ENCODE assay signal across 9 cellular contexts in the genomic region with DNA sequence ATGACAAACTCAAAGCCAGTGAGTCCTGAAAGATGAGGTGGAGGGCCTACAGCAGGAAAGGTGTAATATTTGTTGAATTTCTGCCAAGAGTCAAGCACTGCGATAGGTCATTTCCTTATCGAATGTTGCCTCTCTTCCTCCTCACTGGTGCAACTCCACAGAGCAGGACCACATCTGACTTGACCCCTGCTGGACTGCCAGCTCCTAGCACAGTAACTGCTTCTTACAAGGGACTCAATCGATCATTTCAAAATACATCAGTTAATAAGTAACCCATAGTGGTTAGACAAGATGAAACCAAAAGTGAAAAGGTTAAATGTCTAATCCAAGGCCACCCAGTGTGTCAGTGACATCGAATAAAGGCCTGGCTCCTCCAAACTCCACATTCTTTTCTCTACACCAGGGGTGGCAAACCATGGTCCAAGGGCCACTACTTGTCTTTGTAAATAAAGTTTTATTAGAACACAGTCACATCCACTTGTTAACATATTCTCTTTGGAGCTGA.
A peak's percentile ranks its signal among the peaks of the same experiment; 100 is the strongest.
DNase-seq lines count a peak whose midpoint lies in the region; ATAC-seq and TF ChIP-seq lines count a peak whose summit lies in the region.
"Had no signal": no experiment of that assay in that cellular context is flagged by ENCODE, and none has a peak within 500 bp of the region (broad histone marks: within the 10 kb centered on the region; RNA-seq: fewer than 3 reads in every experiment).

No MANE protein-coding gene starts in this region.

- H3K36me3 ChIP-seq in ascending aorta, result no peaks in the 10 kb centered on the region
- no peaks in the 10 kb centered on the region for H3K36me3 ChIP-seq in psoas muscle (ENCODE audit: insufficient read depth in 1 of 2, low read depth in 1 of 2)
- H3K36me3 ChIP-seq: BLaER1 treated with 17β-estradiol and CSF1 and Interleukin-3, amounts not matched to agents 10 nM and 100 nM had no signal

- no peak overlapping the region for H3K4me3 ChIP-seq in ascending aorta
- no peak overlapping the region for H3K4me3 ChIP-seq in psoas muscle
- H3K4me3 ChIP-seq: BLaER1 treated with 17β-estradiol and CSF1 and Interleukin-3, amounts not matched to agents 10 nM and 100 nM had no signal

- ATAC-seq in GM19438 (IDR thresholded peaks at IDR 0.05; ENCODE audit: low read depth, unreplicated experiment) (peak; percentile 96), HG03097 (IDR thresholded peaks at IDR 0.05; ENCODE audit: low FRiP score, unreplicated experiment) (peak; percentile 93), psoas muscle (no peak)

- TF ChIP-seq CTCF in ascending aorta (IDR thresholded peaks at IDR 0.05), result no peak
- no peak for TF ChIP-seq CTCF in psoas muscle (IDR thresholded peaks at IDR 0.05)

- H3K27ac ChIP-seq in ascending aorta (peak overlapping the region; percentile 23 to 58), psoas muscle (no peak overlapping the region)
- H3K27ac ChIP-seq: BLaER1 treated with 17β-estradiol and CSF1 and Interleukin-3, amounts not matched to agents 10 nM and 100 nM had no signal

- H3K9me3 ChIP-seq in ascending aorta (no peaks in the 10 kb centered on the region), psoas muscle (no peaks in the 10 kb centered on the region)

- intact Hi-C loops in ascending aorta (cut with DNase I), result no loop called here
- intact Hi-C loops in psoas muscle (cut with DNase I), result no loop called here

- H3K27me3 ChIP-seq in ascending aorta (no peaks in the 10 kb centered on the region), psoas muscle (ENCODE audit: insufficient read depth in 3 of 3, low read length in 2 of 3) (no peaks in the 10 kb centered on the region)
- H3K27me3 ChIP-seq: BLaER1 treated with 17β-estradiol and CSF1 and Interleukin-3, amounts not matched to agents 10 nM and 100 nM had no signal

- peak; percentile 45 for DNase-seq in COLO668 (lab: John Stamatoyannopoulos, UW; ENCODE audit: unreplicated experiment)
- no peak for DNase-seq in ascending aorta (ENCODE audit: low spot score in 2 of 2)
- no peak for DNase-seq in psoas muscle
- no peak for DNase-seq in NCI-H1092 treated with DMSO at 0.1 percent for 48 hours (lab: John Stamatoyannopoulos, UW)
- DNase-seq in NCI-H2081 (lab: John Stamatoyannopoulos, UW), result no peak
- no peak for DNase-seq in stimulated activated CD4-positive, alpha-beta T cell treated with anti-CD3 and anti-CD28 coated beads, Interleukin-4, amount 100 ng/mL, for 1 hour

- WGBS in psoas muscle, 3 donors, result 74 to 82% (median 77%) methylated on average over 4 of the region's 4 CpGs

- peaks cover 0 to 3% of the 10 kb centered on the region in 2 donors for H3K4me1 ChIP-seq in ascending aorta
- H3K4me1 ChIP-seq in psoas muscle, result no peaks in the 10 kb centered on the region
- H3K4me1 ChIP-seq: BLaER1 treated with 17β-estradiol and CSF1 and Interleukin-3, amounts not matched to agents 10 nM and 100 nM had no signal

Comparison
In these comparisons a context has a peak if more than half of its experiments do, and no peak if none do; other contexts are left out.
1. ATAC-seq: peak in GM19438 (single experiment) and HG03097 (single experiment); none in psoas muscle (0 of 4).